Comparison of ENCODE assay signal across 19 cellular contexts in the genomic region with DNA sequence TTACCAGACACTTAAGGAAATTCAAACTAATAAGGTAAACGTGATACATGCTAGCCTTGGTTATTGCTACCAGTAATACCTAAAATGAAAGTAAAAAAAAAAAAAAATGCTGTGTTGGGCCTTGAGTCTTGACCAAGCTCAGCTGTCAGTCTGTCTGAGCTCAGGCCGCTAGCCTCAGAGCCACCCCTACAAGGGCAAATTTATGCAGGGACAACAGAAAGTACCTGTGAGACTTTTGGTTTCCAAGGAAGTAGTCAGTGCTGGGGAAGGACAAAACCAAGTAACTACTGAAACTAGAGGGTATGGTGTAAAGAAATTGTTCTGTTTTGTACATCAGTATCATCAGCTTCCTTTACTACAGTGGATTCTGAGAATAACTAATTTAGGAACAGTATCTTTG.
DNase-seq lines count a peak whose midpoint lies in the region; ATAC-seq and TF ChIP-seq lines count a peak whose summit lies in the region.
"Had no signal": no experiment of that assay in that cellular context is flagged by ENCODE, and none has a peak within 500 bp of the region (broad histone marks: within the 10 kb centered on the region; RNA-seq: fewer than 3 reads in every experiment).

No MANE protein-coding gene starts in this region.

- no peak overlapping the region for H3K27ac ChIP-seq in breast epithelium
- H3K27ac ChIP-seq: BLaER1, neutrophil, uterus, VCaP had no signal

- ATAC-seq in GM19035 (IDR thresholded peaks at IDR 0.05; ENCODE audit: unreplicated experiment) (peak; percentile 74), HG02623 (IDR thresholded peaks at IDR 0.05; ENCODE audit: unreplicated experiment) (peak; percentile 59), HG03342 (IDR thresholded peaks at IDR 0.05; ENCODE audit: unreplicated experiment) (peak; percentile 82)

- intact Hi-C loops in lower leg skin (cut with DNase I; ENCODE audit: low total_unique reads) (no loop called here), breast epithelium (cut with DNase I; ENCODE audit: low total_unique reads) (no loop called here)

- H3K4me3 ChIP-seq in epithelial cell of proximal tubule (ENCODE audit: low read depth, low read length) (peak overlapping the region; percentile 18), lower leg skin (ENCODE audit: low read depth, poor library complexity, severe bottlenecking) (no peak overlapping the region), breast epithelium (no peak overlapping the region)
- H3K4me3 ChIP-seq: BLaER1, uterus had no signal

- WGBS in lower leg skin, 2 donors = 73 to 83% methylated on average over 2 of the region's 2 CpGs

- TF ChIP-seq POLR2A in lower leg skin (IDR thresholded peaks at IDR 0.05) (no peak), breast epithelium (IDR thresholded peaks at IDR 0.05) (no peak)

- no peaks in the 10 kb centered on the region for H3K27me3 ChIP-seq in breast epithelium
- H3K27me3 ChIP-seq: BLaER1, neutrophil, uterus had no signal

- TF ChIP-seq CTCF in epithelial cell of proximal tubule (conservative IDR thresholded peaks at IDR 0.05; ENCODE audit: low read depth, low read length) (no peak), lower leg skin (IDR thresholded peaks at IDR 0.05) (no peak), breast epithelium (IDR thresholded peaks at IDR 0.05) (no peak)

- no peaks in the 10 kb centered on the region for H3K36me3 ChIP-seq in breast epithelium
- H3K36me3 ChIP-seq: BLaER1, neutrophil, uterus had no signal

- no peak for DNase-seq in epithelial cell of proximal tubule (ENCODE audit: low read depth)
- DNase-seq in lower leg skin (ENCODE audit: low spot score in 2 of 2) = no peak
- no peak for DNase-seq in NK-92 (lab: John Stamatoyannopoulos, UW; ENCODE audit: unreplicated experiment)
- no peak for DNase-seq in breast epithelium (ENCODE audit: low spot score in 2 of 2)
- DNase-seq: activated CD8-positive, alpha-beta memory T cell treated with anti-CD3 and anti-CD28 coated beads for 24 hours; activated naive CD4-positive, alpha-beta T cell treated with Interleukin-2 at 50 U/mL for 16 hours; DMS53; foreskin fibroblast; IMR-90; mesendoderm; NCI-H1092 treated with DMSO at 0.1 percent for 48 hours; stimulated activated CD4-positive, alpha-beta T cell treated with anti-CD3 and anti-CD28 coated beads, Interleukin-4, amount 100 ng/mL, for 24 hours; uterus had no signal

- H3K4me1 ChIP-seq in breast epithelium = no peaks in the 10 kb centered on the region
- H3K4me1 ChIP-seq: BLaER1, uterus had no signal

- H3K9me3 ChIP-seq in breast epithelium = no peaks in the 10 kb centered on the region
- H3K9me3 ChIP-seq: BLaER1, neutrophil, uterus had no signal
